11 cellular contexts compared by ENCODE assay signal in genomic region chr3:165503346-165503745, GRCh38.
"Had no signal": no experiment of that assay in that cellular context is flagged by ENCODE, and none has a peak within 500 bp of the region (broad histone marks: within the 10 kb centered on the region; RNA-seq: fewer than 3 reads in every experiment).

No MANE protein-coding gene starts in this region.

- DNase-seq: KBM-7, MG63, NCI-H1092, NCI-H1694, NCI-H2029 treated with DMSO at 0.1 percent for 48 hours, NCI-H2107, NCI-H2227 treated with DMSO at 0.1 percent for 48 hours, NCI-H524 treated with DMSO at 0.1 percent for 48 hours, Right ventricle myocardium superior, RPMI8226, SIG-M5 had no signal
